1 cellular context compared by ENCODE assay signal in the genomic region with DNA sequence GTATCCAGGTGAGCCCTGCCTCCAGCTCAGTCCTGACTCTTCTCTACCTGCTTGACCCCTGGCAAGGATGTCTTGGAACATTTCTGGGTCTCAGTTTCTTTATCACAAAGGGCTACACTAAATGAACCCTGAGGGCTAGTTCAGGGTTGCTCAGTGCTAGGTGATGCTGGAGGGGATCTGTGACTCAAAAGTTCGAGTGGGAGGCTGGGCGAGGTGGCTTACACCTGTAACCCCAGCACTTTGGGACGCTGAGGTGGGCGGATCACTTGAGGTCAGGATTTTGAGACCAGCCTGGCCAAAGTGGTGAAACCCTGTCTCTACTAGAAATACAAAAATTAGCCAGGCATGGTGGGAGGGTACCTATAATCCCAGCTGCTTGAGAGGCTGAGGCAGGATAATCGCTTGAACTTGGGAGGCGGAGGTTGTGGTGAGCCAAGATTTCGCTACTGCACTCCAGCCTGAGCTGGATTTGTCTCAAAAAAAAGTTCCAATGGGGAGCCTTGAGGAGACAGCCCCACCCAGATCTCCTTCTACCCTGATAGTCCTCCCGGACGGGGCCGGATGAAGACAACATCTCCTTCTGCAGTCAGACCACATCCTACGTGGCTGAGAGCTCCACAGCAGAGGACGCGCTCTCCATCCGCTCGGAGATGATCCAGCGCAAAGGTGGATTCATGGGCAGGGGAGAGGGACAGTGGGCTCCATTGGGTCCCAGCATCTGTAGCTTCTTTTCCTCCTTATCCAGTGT.
TF ChIP-seq lines count a peak whose summit lies in the region.

No MANE protein-coding gene starts in this region.

TF ChIP-seq in SK-N-SH, 30 proteins besides CTCF, POLR2A, EP300 and RAD21 (continued from another document):
- TF ChIP-seq NRF1 (IDR thresholded peaks at IDR 0.05; ENCODE audit: low read depth, low read length) (no peak), GABPA (IDR thresholded peaks at IDR 0.05; ENCODE audit: low read depth) (no peak), SIN3A (IDR thresholded peaks at IDR 0.05; ENCODE audit: borderline replicate concordance, low read depth, low read length) (no peak), FOXM1 (IDR thresholded peaks at IDR 0.05; ENCODE audit: low read depth) (no peak), FOXJ3 (CRISPR knock-in tag; IDR thresholded peaks at IDR 0.05) (no peak), SMC3 (IDR thresholded peaks at IDR 0.05; ENCODE audit: low read depth, low read length) (no peak)
- TF ChIP-seq, protein P1, sequence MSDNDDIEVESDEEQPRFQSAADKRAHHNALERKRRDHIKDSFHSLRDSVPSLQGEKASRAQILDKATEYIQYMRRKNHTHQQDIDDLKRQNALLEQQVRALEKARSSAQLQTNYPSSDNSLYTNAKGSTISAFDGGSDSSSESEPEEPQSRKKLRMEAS (IDR thresholded peaks at IDR 0.05; ENCODE audit: low read depth): no peak
